10 cellular contexts compared by ENCODE assay signal in the genomic region with DNA sequence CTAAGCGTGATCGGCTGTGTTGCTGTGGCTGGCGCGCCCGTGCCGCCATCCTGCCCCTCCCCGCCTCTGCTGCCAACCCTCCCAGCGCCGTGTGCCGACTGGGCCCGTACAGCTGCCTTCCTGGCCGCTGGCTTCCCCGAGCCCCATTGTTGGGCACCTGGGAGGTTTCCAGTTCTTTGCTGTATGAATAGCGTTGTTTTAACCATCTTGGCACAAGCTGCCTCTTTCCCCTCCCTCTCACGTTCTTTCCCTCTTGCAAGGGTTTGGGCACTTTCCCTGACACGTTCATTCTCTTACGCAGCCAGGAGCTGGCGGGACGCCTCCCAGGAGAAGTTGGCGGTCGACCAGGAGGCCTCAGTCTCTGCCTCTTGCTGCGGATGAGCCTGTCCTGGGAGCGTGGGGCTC. TPM values are rescaled to one million over a fixed set of nuclear protein-coding genes. Genes with fewer than 3 reads are reported as not detected.
DNase-seq lines count a peak whose midpoint lies in the region; ATAC-seq, FAIRE-seq and TF ChIP-seq lines count a peak whose summit lies in the region.
"Had no signal": no experiment of that assay in that cellular context is flagged by ENCODE, and none has a peak within 500 bp of the region (broad histone marks: within the 10 kb centered on the region; RNA-seq: fewer than 3 reads in every experiment).

No MANE protein-coding gene starts in this region.

- H3K14ac ChIP-seq in mesenchymal stem cell (ENCODE audit: low read length in 2 of 2): peak overlapping the region in 1 of 2 experiments; percentile 18

- H4K8ac ChIP-seq in mesenchymal stem cell (ENCODE audit: low read length): no peak overlapping the region

- H3K9me3 ChIP-seq in lower lobe of right lung (no peaks in the 10 kb centered on the region), mesenchymal stem cell (ENCODE audit: control insufficient read depth, low read length) (no peaks in the 10 kb centered on the region)

- H3K4me1 ChIP-seq in lower lobe of right lung (no peaks in the 10 kb centered on the region), mesenchymal stem cell (ENCODE audit: control insufficient read depth, insufficient read depth, low read depth, low read length) (no peaks in the 10 kb centered on the region)

- no peak overlapping the region for H3K18ac ChIP-seq in mesenchymal stem cell (ENCODE audit: low read depth in 1 of 2, low read length in 2 of 2)

- FAIRE-seq in urothelium cell line (lab: Jason Lieb, UNC): no peak

- H3K27me3 ChIP-seq in lower lobe of right lung (ENCODE audit: low read depth) (no peaks in the 10 kb centered on the region), mesenchymal stem cell (ENCODE audit: control insufficient read depth in 1 of 2, insufficient read depth in 1 of 2, low read length in 2 of 2) (peaks cover 7 to 65% of the 10 kb centered on the region in 2 experiments)

- no peaks in the 10 kb centered on the region for H3K79me1 ChIP-seq in mesenchymal stem cell (replicated peaks; ENCODE audit: low read length, poor library complexity, severe bottlenecking)

- H3K4me3 ChIP-seq in choroid plexus epithelial cell (ENCODE audit: low read depth, low read length): no peak overlapping the region
- no peak overlapping the region for H3K4me3 ChIP-seq in lower lobe of right lung
- H3K4me3 ChIP-seq in mesenchymal stem cell (ENCODE audit: insufficient read depth in 1 of 2, low read depth in 1 of 2, low read length in 2 of 2): no peak overlapping the region

- no peak overlapping the region for H2BK15ac ChIP-seq in mesenchymal stem cell (ENCODE audit: low read depth, poor library complexity, severe bottlenecking)

- no peak overlapping the region for H2BK120ac ChIP-seq in mesenchymal stem cell (ENCODE audit: low read depth, low read length)

- H3K36me3 ChIP-seq in lower lobe of right lung: no peaks in the 10 kb centered on the region
- H3K36me3 ChIP-seq in mesenchymal stem cell (ENCODE audit: control insufficient read depth in 1 of 2, insufficient read depth in 2 of 2, low read depth in 1 of 2, low read length in 2 of 2): no peaks in the 10 kb centered on the region

- no peak overlapping the region for H4K91ac ChIP-seq in mesenchymal stem cell (ENCODE audit: low read length)

- H2AK5ac ChIP-seq in mesenchymal stem cell (ENCODE audit: low read length, severe bottlenecking): no peak overlapping the region

- H3K9ac ChIP-seq in mesenchymal stem cell (ENCODE audit: low read length): no peak overlapping the region

- 89% methylated on average over 23 of the region's 23 CpGs for WGBS in mesenchymal stem cell

- H2BK5ac ChIP-seq in mesenchymal stem cell (ENCODE audit: low read depth, low read length, poor library complexity, severe bottlenecking): no peak overlapping the region

- ATAC-seq in lower lobe of right lung: peak; percentile 37 to 64

- intact Hi-C loops in lower lobe of right lung (cut with DNase I): no loop called here

- H3K27ac ChIP-seq in lower lobe of right lung (no peak overlapping the region), mesenchymal stem cell (ENCODE audit: low read length, poor library complexity, severe bottlenecking) (no peak overlapping the region)
- H3K27ac ChIP-seq: 22Rv1 had no signal

- H2BK12ac ChIP-seq in mesenchymal stem cell (ENCODE audit: low read length in 2 of 2): no peak overlapping the region

- DNase-seq in DMS 273 (lab: John Stamatoyannopoulos, UW; ENCODE audit: unreplicated experiment) (peak; percentile 79), DMS 273 treated with DMSO at 0.1 percent for 48 hours (lab: John Stamatoyannopoulos, UW) (no peak), choroid plexus epithelial cell (ENCODE audit: low read depth) (peak; percentile 19), lower lobe of right lung (no peak), urothelium cell line (ENCODE audit: low spot score) (peak; percentile 67), mesenchymal stem cell (no peak), NCI-H2081 treated with DMSO at 0.1 percent for 48 hours (lab: John Stamatoyannopoulos, UW) (no peak), DMS53 (lab: John Stamatoyannopoulos, UW) (no peak)
- DNase-seq: stimulated activated CD4-positive, alpha-beta T cell treated with anti-CD3 and anti-CD28 coated beads, Interleukin-15, amount 100 ng/mL, for 24 hours had no signal

- no peak overlapping the region for H2AFZ ChIP-seq in mesenchymal stem cell (ENCODE audit: low read depth, low read length)

- no peak overlapping the region for H3K4ac ChIP-seq in mesenchymal stem cell (ENCODE audit: low read depth in 1 of 2, low read length in 2 of 2)

- H3K4me2 ChIP-seq in mesenchymal stem cell (ENCODE audit: low read length, poor library complexity, severe bottlenecking): no peak overlapping the region

- TF ChIP-seq CTCF in choroid plexus epithelial cell (conservative IDR thresholded peaks at IDR 0.05; ENCODE audit: low read depth, low read length): no peak
- TF ChIP-seq CTCF in lower lobe of right lung (IDR thresholded peaks at IDR 0.05): no peak

- no peak overlapping the region for H3K23ac ChIP-seq in mesenchymal stem cell (ENCODE audit: low read length in 2 of 2)

RNA-seq across cellular contexts. Expression of gene RXRA, which starts 43.1 kb away (rescaled TPM):
- total RNA-seq in lower lobe of right lung: 85.7 TPM
- polyA plus RNA-seq in mesenchymal stem cell (2013, experiment 1 of 2): 37.8 TPM
- 38.3 TPM for polyA plus RNA-seq in mesenchymal stem cell (2013, experiment 2 of 2)

Comparison
In these comparisons a context has a peak if more than half of its experiments do, and no peak if none do; other contexts are left out.
1. DNase-seq: peak in DMS 273 (single experiment), choroid plexus epithelial cell (single experiment) and urothelium cell line (single experiment); none in DMS 273 treated with DMSO at 0.1 percent for 48 hours (single experiment), lower lobe of right lung (single experiment), mesenchymal stem cell (single experiment), NCI-H2081 treated with DMSO at 0.1 percent for 48 hours (single experiment) and DMS53 (single experiment).